In genomic region chr1:69567847-69568434, GRCh38 we compare ENCODE assay signal across 8 cellular contexts. TPM values are rescaled to one million over a fixed set of nuclear protein-coding genes. Genes with fewer than 3 reads are reported as not detected.
DNase-seq lines count a peak whose midpoint lies in the region; ATAC-seq and TF ChIP-seq lines count a peak whose summit lies in the region.

Gene LRRC7 (plus strand): TSS chr1:69567922. CDS start chr1:69568640, 718 bp downstream.

- BruUV-seq in mammary epithelial cell (replicated peaks; lab: Mats Ljungman, UMichigan): no TSS peak

- dilution Hi-C loops in mammary epithelial cell (cut with HindIII; ENCODE audit: low sequenced_read_pairs): no loop called here

- in situ Hi-C loops in mammary epithelial cell (cut with MboI; ENCODE audit: low sequenced_read_pairs in 2 of 2): no loop called here

- peaks cover 11% of the 10 kb centered on the region for H3K27me3 ChIP-seq in mammary epithelial cell (ENCODE audit: insufficient read depth, low read length)

- H3K4me2 ChIP-seq in mammary epithelial cell (ENCODE audit: insufficient read depth, low read depth, low read length): peak within 1 kb of the TSS; percentile 100

- 0% methylated on average over 6 of the region's 57 CpGs for WGBS in mammary epithelial cell (ENCODE audit: low coverage, missing lambda C conversion rate)

- H3K36me3 ChIP-seq in mammary epithelial cell (ENCODE audit: insufficient read depth, low read length): no peaks in the 10 kb centered on the region

- CTCF ChIA-PET in mammary epithelial cell (lab: Charles Lee; ENCODE audit: low non-redundant PET): no interaction called here

- intact Hi-C loops in mammary epithelial cell (cut with micrococcal nuclease): no loop called here

- H3K27ac ChIP-seq in mammary epithelial cell (ENCODE audit: insufficient read depth, low read depth, low read length) (no peak within 1 kb of the TSS), skin epidermis (no peak within 1 kb of the TSS)

- no peaks in the 10 kb centered on the region for H4K20me1 ChIP-seq in mammary epithelial cell (ENCODE audit: insufficient read depth, low read length)

- peak within 1 kb of the TSS; percentile 90 for H2AFZ ChIP-seq in mammary epithelial cell (ENCODE audit: low read depth, low read length)

- peak; percentile 19 for ATAC-seq in GM21529 (IDR thresholded peaks at IDR 0.05; ENCODE audit: unreplicated experiment)
- no peak for ATAC-seq in HG03039 (IDR thresholded peaks at IDR 0.05; ENCODE audit: unreplicated experiment)

- no peaks in the 10 kb centered on the region for H3K79me2 ChIP-seq in mammary epithelial cell (ENCODE audit: insufficient read depth, low read length)

- no peaks in the 10 kb centered on the region for H3K9me3 ChIP-seq in mammary epithelial cell (replicated peaks; ENCODE audit: insufficient read depth, low read length)

- DNase-seq in AG20443 (ENCODE audit: low spot score): peak; percentile 36
- DNase-seq in NCI-H446 treated with DMSO at 0.1 percent for 48 hours (lab: John Stamatoyannopoulos, UW): peak; percentile 65
- peak; percentile 32 for DNase-seq in mammary epithelial cell
- DNase-seq in iPS-NIHi7 (ENCODE audit: extremely low spot score): peak; percentile 41
- no peak for DNase-seq in activated effector memory CD4-positive, alpha-beta T cell treated with Interleukin-2 at 50 U/mL for 16 hours

- H3K4me1 ChIP-seq in mammary epithelial cell (ENCODE audit: insufficient read depth, low read length): peaks cover 21% of the 10 kb centered on the region

- no peak for TF ChIP-seq CTCF in mammary epithelial cell (conservative IDR thresholded peaks at IDR 0.05 in 1 of 2, IDR thresholded peaks at IDR 0.05 in 1 of 2; ENCODE audit: extremely low read depth in 1 of 2, insufficient read depth in 1 of 2, low read depth in 1 of 2, low read length in 2 of 2)

- no peak within 1 kb of the TSS for H3K9ac ChIP-seq in mammary epithelial cell (ENCODE audit: insufficient read depth, low read length)

- H3K4me3 ChIP-seq in mammary epithelial cell (replicated peaks in 1 of 3; ENCODE audit: insufficient read depth in 1 of 3, low read depth in 2 of 3, low read length in 3 of 3) (peak within 1 kb of the TSS; percentile 47 to 58 (median 54)), skin epidermis (peak within 1 kb of the TSS; percentile 18 to 47 (median 30))

RNA-seq across cellular contexts. Expression of gene LRRC7, which starts in this region (rescaled TPM):
- under 1 TPM in 1 of 2 donors, not detected in 1; 0.14 TPM for total RNA-seq in mammary epithelial cell
- polyA plus RNA-seq in mammary epithelial cell: 0.02 TPM
- polyA minus RNA-seq in mammary epithelial cell: not detected

Comparison
In these comparisons a context has a peak if more than half of its experiments do, and no peak if none do; other contexts are left out.
1. Peak in DNase-seq, H3K4me3 ChIP-seq and H3K4me2 ChIP-seq in mammary epithelial cell; RNA of the gene not detected or under 1 TPM.